Comparison of ENCODE assay signal across 1 cellular context in the genomic region with DNA sequence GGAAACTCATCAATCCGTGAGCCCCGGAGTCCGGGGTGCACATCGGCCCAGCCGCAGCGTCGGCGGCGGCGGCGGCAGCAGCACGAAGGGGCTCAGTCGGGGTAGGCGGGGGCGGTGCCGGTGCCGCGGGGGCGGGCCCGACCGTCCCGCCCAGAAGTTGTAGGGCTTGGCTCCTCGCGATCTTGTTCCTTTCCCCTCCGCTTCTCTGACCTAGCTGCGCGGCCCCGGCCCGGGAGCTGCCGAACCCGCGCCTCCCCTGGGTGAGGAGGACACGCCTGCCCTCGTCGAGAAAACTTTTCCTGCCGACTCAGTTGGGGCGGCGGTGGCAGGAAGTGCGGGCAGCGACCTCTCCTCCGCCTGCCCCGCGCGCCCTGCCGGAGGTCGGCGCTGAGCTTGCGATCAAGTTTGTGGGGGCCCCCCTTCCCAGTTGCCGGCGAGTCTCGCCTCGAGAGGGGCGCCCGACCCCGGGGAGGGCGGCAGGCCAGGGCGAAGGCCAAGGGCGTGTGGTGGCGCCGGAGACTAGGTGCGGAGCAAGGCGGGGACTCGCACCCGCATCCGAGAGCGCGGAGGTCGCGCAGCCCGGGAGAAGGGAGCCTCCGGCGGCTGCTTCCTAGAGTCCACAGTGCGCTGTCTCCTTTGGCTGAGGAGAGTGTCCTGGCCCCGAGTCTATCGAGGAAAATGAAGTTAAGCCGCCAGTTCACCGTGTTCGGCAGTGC.
TF ChIP-seq lines count a peak whose summit lies in the region.

Gene MAN2A1, plus strand, starts transcription at position 188 of the 716 bp plus-strand sequence. Its CDS starts 491 bp downstream, at position 679.

TF ChIP-seq in HepG2, 621 proteins besides CTCF, POLR2A, EP300 and RAD21 (continued from another document and continues in another):
- TF ChIP-seq BCL6 (CRISPR knock-in tag; IDR thresholded peaks at IDR 0.05) (peak; percentile 14; the same call in 1 of the 2 replicates), ZNF432 (CRISPR knock-in tag; IDR thresholded peaks at IDR 0.05; ENCODE audit: borderline replicate concordance) (no peak), HOXA5 (CRISPR knock-in tag; IDR thresholded peaks at IDR 0.05) (no peak), ZNF552 (CRISPR knock-in tag; IDR thresholded peaks at IDR 0.05; ENCODE audit: borderline replicate concordance) (0 out of 2 replicates have a peak, but pooled peaks have one; percentile 21), ZNF503 (CRISPR knock-in tag; IDR thresholded peaks at IDR 0.05) (no peak), FOSL1 (CRISPR knock-in tag; IDR thresholded peaks at IDR 0.05; ENCODE audit: borderline replicate concordance) (no peak), MED13 (CRISPR knock-in tag; IDR thresholded peaks at IDR 0.05) (no peak), SP1 (IDR thresholded peaks at IDR 0.05) (no peak), SP1 (CRISPR knock-in tag; IDR thresholded peaks at IDR 0.05) (no peak), GPBP1L1 (CRISPR knock-in tag; IDR thresholded peaks at IDR 0.05) (no peak), NFATC3 (CRISPR knock-in tag; IDR thresholded peaks at IDR 0.05) (no peak), HDAC2 (CRISPR knock-in tag; IDR thresholded peaks at IDR 0.05) (peak; percentile 30; the same call in 1 of the 2 replicates), ZSCAN25 (CRISPR knock-in tag; IDR thresholded peaks at IDR 0.05) (0 out of 2 replicates have a peak, but pooled peaks have one; percentile 2), SRSF1 (optimal IDR thresholded peaks at IDR 0.05; ENCODE audit: low read depth, low read length) (peak; percentile 24), SMAD1 (CRISPR knock-in tag; IDR thresholded peaks at IDR 0.05; ENCODE audit: borderline replicate concordance, low read depth) (no peak), DNMT1 (CRISPR knock-in tag; IDR thresholded peaks at IDR 0.05) (no peak), RELA (CRISPR knock-in tag; IDR thresholded peaks at IDR 0.05) (no peak), MLX (CRISPR knock-in tag; IDR thresholded peaks at IDR 0.05) (no peak), GTF3A (CRISPR knock-in tag; conservative IDR thresholded peaks at IDR 0.05) (no peak), SALL2 (CRISPR knock-in tag; IDR thresholded peaks at IDR 0.05) (no peak), ZNF326 (CRISPR knock-in tag; IDR thresholded peaks at IDR 0.05; ENCODE audit: borderline replicate concordance) (no peak), ZNF543 (CRISPR knock-in tag; IDR thresholded peaks at IDR 0.05) (no peak), ZNF546 (CRISPR knock-in tag; conservative IDR thresholded peaks at IDR 0.05) (no peak), KLF9 (CRISPR knock-in tag; IDR thresholded peaks at IDR 0.05; ENCODE audit: low read depth) (no peak), BATF2 (CRISPR knock-in tag; IDR thresholded peaks at IDR 0.05) (no peak), MYNN (CRISPR knock-in tag; IDR thresholded peaks at IDR 0.05; ENCODE audit: low read depth) (no peak), PHF5A (CRISPR knock-in tag; IDR thresholded peaks at IDR 0.05; ENCODE audit: low read depth, unreplicated experiment) (no peak), ZNF556 (CRISPR knock-in tag; IDR thresholded peaks at IDR 0.05; ENCODE audit: borderline replicate concordance) (no peak), GATAD1 (CRISPR knock-in tag; IDR thresholded peaks at IDR 0.05) (no peak), ZBTB14 (CRISPR knock-in tag; IDR thresholded peaks at IDR 0.05) (no peak; the same call in none of the 2 replicates), HNRNPLL (IDR thresholded peaks at IDR 0.05; ENCODE audit: low read depth, low read length, poor library complexity, severe bottlenecking) (no peak), ZNF879 (CRISPR knock-in tag; IDR thresholded peaks at IDR 0.05) (0 out of 2 replicates have a peak, but pooled peaks have one; percentile 46), KDM2A (CRISPR knock-in tag; IDR thresholded peaks at IDR 0.05; ENCODE audit: borderline replicate concordance, low read depth) (0 out of 2 replicates have a peak, but pooled peaks have one; percentile 28), BRD4 (CRISPR knock-in tag; IDR thresholded peaks at IDR 0.05) (no peak), ZNF510 (CRISPR knock-in tag; IDR thresholded peaks at IDR 0.05; ENCODE audit: low read depth) (no peak; the same call in 1 of the 2 replicates), ATF5 (CRISPR knock-in tag; IDR thresholded peaks at IDR 0.05; ENCODE audit: low read depth) (no peak), GLI4 (CRISPR knock-in tag; IDR thresholded peaks at IDR 0.05; ENCODE audit: borderline replicate concordance) (no peak), ZNF501 (CRISPR knock-in tag; IDR thresholded peaks at IDR 0.05) (peak; percentile 30; the same call in 1 of the 2 replicates), ZNF253 (CRISPR knock-in tag; IDR thresholded peaks at IDR 0.05; ENCODE audit: borderline replicate concordance) (no peak), ZFP41 (CRISPR knock-in tag; IDR thresholded peaks at IDR 0.05; ENCODE audit: borderline replicate concordance) (no peak), SALL1 (CRISPR knock-in tag; IDR thresholded peaks at IDR 0.05) (peak; percentile 44; the same call in 1 of the 2 replicates), NRL (CRISPR knock-in tag; IDR thresholded peaks at IDR 0.05; ENCODE audit: borderline replicate concordance) (0 out of 2 replicates have a peak, but pooled peaks have one; percentile 6), PAX8 (CRISPR knock-in tag; IDR thresholded peaks at IDR 0.05; ENCODE audit: borderline replicate concordance) (no peak), ZNF720 (CRISPR knock-in tag; IDR thresholded peaks at IDR 0.05) (no peak)
- TF ChIP-seq, protein P1, sequence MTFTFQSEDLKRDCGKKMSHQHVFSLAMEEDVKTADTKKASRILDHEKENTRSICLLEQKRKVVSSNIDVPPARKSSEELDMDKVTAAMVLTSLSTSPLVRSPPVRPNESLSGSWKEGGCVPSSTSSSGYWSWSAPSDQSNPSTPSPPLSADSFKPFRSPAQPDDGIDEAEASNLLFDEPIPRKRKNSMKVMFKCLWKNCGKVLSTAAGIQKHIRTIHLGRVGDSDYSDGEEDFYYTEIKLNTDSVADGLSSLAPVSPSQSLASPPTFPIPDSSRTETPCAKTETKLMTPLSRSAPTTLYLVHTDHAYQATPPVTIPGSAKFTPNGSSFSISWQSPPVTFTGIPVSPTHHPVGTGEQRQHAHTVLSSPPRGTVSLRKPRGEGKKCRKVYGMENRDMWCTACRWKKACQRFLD (CRISPR knock-in tag; IDR thresholded peaks at IDR 0.05; ENCODE audit: borderline replicate concordance): no peak
- TF ChIP-seq, protein P2, sequence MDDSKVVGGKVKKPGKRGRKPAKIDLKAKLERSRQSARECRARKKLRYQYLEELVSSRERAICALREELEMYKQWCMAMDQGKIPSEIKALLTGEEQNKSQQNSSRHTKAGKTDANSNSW (CRISPR knock-in tag; IDR thresholded peaks at IDR 0.05; ENCODE audit: borderline replicate concordance): peak; percentile 48; the same call in 1 of the 2 replicates
- TF ChIP-seq, protein P3, sequence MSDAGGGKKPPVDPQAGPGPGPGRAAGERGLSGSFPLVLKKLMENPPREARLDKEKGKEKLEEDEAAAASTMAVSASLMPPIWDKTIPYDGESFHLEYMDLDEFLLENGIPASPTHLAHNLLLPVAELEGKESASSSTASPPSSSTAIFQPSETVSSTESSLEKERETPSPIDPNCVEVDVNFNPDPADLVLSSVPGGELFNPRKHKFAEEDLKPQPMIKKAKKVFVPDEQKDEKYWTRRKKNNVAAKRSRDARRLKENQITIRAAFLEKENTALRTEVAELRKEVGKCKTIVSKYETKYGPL (CRISPR knock-in tag; IDR thresholded peaks at IDR 0.05): no peak
- TF ChIP-seq, protein P4, sequence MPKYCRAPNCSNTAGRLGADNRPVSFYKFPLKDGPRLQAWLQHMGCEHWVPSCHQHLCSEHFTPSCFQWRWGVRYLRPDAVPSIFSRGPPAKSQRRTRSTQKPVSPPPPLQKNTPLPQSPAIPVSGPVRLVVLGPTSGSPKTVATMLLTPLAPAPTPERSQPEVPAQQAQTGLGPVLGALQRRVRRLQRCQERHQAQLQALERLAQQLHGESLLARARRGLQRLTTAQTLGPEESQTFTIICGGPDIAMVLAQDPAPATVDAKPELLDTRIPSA (CRISPR knock-in tag; IDR thresholded peaks at IDR 0.05; ENCODE audit: borderline replicate concordance): 0 out of 2 replicates have a peak, but pooled peaks have one; percentile 19
- TF ChIP-seq, protein P5, sequence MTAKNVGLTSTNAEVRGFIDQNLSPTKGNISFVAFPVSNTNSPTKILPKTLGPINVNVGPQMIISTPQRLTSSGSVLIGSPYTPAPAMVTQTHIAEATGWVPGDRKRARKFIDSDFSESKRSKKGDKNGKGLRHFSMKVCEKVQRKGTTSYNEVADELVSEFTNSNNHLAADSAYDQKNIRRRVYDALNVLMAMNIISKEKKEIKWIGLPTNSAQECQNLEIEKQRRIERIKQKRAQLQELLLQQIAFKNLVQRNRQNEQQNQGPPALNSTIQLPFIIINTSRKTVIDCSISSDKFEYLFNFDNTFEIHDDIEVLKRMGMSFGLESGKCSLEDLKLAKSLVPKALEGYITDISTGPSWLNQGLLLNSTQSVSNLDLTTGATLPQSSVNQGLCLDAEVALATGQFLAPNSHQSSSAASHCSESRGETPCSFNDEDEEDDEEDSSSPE (CRISPR knock-in tag; IDR thresholded peaks at IDR 0.05): no peak; the same call in 1 of the 2 replicates
- TF ChIP-seq, protein P6, sequence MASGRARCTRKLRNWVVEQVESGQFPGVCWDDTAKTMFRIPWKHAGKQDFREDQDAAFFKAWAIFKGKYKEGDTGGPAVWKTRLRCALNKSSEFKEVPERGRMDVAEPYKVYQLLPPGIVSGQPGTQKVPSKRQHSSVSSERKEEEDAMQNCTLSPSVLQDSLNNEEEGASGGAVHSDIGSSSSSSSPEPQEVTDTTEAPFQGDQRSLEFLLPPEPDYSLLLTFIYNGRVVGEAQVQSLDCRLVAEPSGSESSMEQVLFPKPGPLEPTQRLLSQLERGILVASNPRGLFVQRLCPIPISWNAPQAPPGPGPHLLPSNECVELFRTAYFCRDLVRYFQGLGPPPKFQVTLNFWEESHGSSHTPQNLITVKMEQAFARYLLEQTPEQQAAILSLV (CRISPR knock-in tag; IDR thresholded peaks at IDR 0.05; ENCODE audit: borderline replicate concordance): no peak
- TF ChIP-seq, protein P7, sequence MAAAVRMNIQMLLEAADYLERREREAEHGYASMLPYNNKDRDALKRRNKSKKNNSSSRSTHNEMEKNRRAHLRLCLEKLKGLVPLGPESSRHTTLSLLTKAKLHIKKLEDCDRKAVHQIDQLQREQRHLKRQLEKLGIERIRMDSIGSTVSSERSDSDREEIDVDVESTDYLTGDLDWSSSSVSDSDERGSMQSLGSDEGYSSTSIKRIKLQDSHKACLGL (CRISPR knock-in tag; IDR thresholded peaks at IDR 0.05): no peak
